ENCODE assay signal across 9 cellular contexts in the genomic region with DNA sequence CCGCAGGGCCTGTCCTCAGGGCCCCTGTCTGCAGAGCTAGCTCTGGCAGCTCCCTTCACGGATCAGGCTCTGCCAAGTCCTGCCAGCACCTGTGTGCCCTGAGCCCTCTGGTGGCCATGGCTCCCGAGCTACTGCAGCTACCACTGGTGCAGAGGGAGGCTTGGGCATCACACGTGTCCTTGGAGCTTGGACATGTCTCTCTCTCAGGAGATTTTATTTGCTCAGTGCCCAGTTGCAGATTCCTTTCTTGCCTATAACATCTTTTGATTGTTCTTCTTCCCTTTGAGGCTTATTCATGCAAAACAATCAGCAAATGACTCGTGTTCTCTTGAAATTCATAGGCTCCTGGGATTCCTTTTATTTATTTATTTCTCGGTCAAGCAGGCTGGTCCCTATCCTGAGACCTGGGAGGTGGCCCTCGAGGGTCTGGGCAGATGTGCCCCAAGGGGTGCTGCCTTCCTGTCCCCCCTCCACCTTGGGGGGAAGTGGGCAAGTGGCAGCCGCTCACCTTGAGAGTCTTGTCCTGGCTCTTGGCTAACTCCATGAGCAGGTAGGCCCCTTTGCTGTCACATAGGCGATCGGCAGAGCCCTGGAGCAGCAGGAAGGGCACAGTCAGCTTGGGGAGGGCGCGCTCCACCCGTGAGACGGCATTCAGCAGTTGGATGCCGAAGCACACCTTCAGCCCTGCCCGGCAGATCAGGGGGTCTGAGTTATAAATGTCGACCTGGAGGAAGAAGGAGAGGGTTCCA. TPM values are rescaled to one million over a fixed set of nuclear protein-coding genes. Genes with fewer than 3 reads are reported as not detected.
DNase-seq lines count a peak whose midpoint lies in the region; ATAC-seq lines count a peak whose summit lies in the region.
"Had no signal": no experiment of that assay in that cellular context is flagged by ENCODE, and none has a peak within 500 bp of the region (broad histone marks: within the 10 kb centered on the region; RNA-seq: fewer than 3 reads in every experiment).

No MANE protein-coding gene starts in this region.

- H3K4me1 Mint-ChIP-seq in activated T-helper 1 cell treated with anti-CD3 and anti-CD28 coated beads, Interleukin-12 subunit alpha, Interleukin-12 subunit beta, Interleukin-2, Interleukin-4 antibody, amounts not matched to agents 30 ng/mL and 10 ng/mL and 1 ng/mL, durations not matched to agents 14 hours and 24 hours and 36 hours (ENCODE audit: low read depth): no peaks in the 10 kb centered on the region

- intact Hi-C loops in activated T-helper 1 cell treated with anti-CD3 and anti-CD28 coated beads, Interleukin-12 subunit alpha, Interleukin-12 subunit beta, Interleukin-2, Interleukin-4 antibody, amounts not matched to agents 30 ng/mL and 10 ng/mL and 1 ng/mL, durations not matched to agents 14 hours and 24 hours and 36 hours (cut with micrococcal nuclease): loop anchor here (1.0 to 5.0 kb wide), 4 partner anchors 42 to 428 kb away; a partner anchor contains a TSS
- intact Hi-C loops in Right ventricle myocardium inferior (cut with DNase I): no loop called here

- no peak for ATAC-seq in Right ventricle myocardium inferior

- H3K9me3 Mint-ChIP-seq in activated T-helper 1 cell treated with anti-CD3 and anti-CD28 coated beads, Interleukin-12 subunit alpha, Interleukin-12 subunit beta, Interleukin-2, Interleukin-4 antibody, amounts not matched to agents 30 ng/mL and 10 ng/mL and 1 ng/mL, durations not matched to agents 14 hours and 24 hours and 36 hours: no peaks in the 10 kb centered on the region
- H3K9me3 Mint-ChIP-seq: activated naive CD4-positive, alpha-beta T cell treated with anti-CD3 and anti-CD28 coated beads, Interleukin-2, amount 50 U/mL, for 24 hours had no signal

- peak; percentile 25 for DNase-seq in activated T-helper 1 cell treated with Interleukin-2 at 50 U/mL for 16 hours (ENCODE audit: low read depth)
- no peak for DNase-seq in activated T-helper 1 cell treated with anti-CD3 and anti-CD28 coated beads, Interleukin-12 subunit alpha, Interleukin-12 subunit beta, Interleukin-2, Interleukin-4 antibody, amounts not matched to agents 30 ng/mL and 10 ng/mL and 1 ng/mL, durations not matched to agents 14 hours and 24 hours and 36 hours (ENCODE audit: low spot score)
- peak; percentile 95 for DNase-seq in NCI-H2196 treated with DMSO at 0.1 percent for 48 hours (lab: John Stamatoyannopoulos, UW; ENCODE audit: unreplicated experiment)
- peak; percentile 19 for DNase-seq in activated T-cell treated with anti-CD3 and anti-CD28 coated beads for 4 hours
- DNase-seq in Right ventricle myocardium inferior (ENCODE audit: missing footprints): peak; percentile 85
- peak; percentile 28 for DNase-seq in stimulated activated CD4-positive, alpha-beta T cell treated with anti-CD3 and anti-CD28 coated beads, Interleukin-2, amount 100 ng/mL, for 4 hours (ENCODE audit: low read depth)
- no peak for DNase-seq in AG08395 (ENCODE audit: low spot score)
- no peak for DNase-seq in OCI-M2 (lab: John Stamatoyannopoulos, UW; ENCODE audit: unreplicated experiment)

- no peak overlapping the region for H3K4me3 Mint-ChIP-seq in activated T-helper 1 cell treated with anti-CD3 and anti-CD28 coated beads, Interleukin-12 subunit alpha, Interleukin-12 subunit beta, Interleukin-2, Interleukin-4 antibody, amounts not matched to agents 30 ng/mL and 10 ng/mL and 1 ng/mL, durations not matched to agents 14 hours and 24 hours and 36 hours
- H3K4me3 Mint-ChIP-seq: activated naive CD4-positive, alpha-beta T cell treated with anti-CD3 and anti-CD28 coated beads, Interleukin-2, amount 50 U/mL, for 24 hours had no signal

- peaks cover 4% of the 10 kb centered on the region for H3K27me3 Mint-ChIP-seq in activated T-helper 1 cell treated with anti-CD3 and anti-CD28 coated beads, Interleukin-12 subunit alpha, Interleukin-12 subunit beta, Interleukin-2, Interleukin-4 antibody, amounts not matched to agents 30 ng/mL and 10 ng/mL and 1 ng/mL, durations not matched to agents 14 hours and 24 hours and 36 hours (ENCODE audit: insufficient read depth)
- H3K27me3 Mint-ChIP-seq: activated naive CD4-positive, alpha-beta T cell treated with anti-CD3 and anti-CD28 coated beads, Interleukin-2, amount 50 U/mL, for 24 hours had no signal

- no peaks in the 10 kb centered on the region for H3K36me3 Mint-ChIP-seq in activated T-helper 1 cell treated with anti-CD3 and anti-CD28 coated beads, Interleukin-12 subunit alpha, Interleukin-12 subunit beta, Interleukin-2, Interleukin-4 antibody, amounts not matched to agents 30 ng/mL and 10 ng/mL and 1 ng/mL, durations not matched to agents 14 hours and 24 hours and 36 hours (ENCODE audit: low read depth)
- H3K36me3 Mint-ChIP-seq: activated naive CD4-positive, alpha-beta T cell treated with anti-CD3 and anti-CD28 coated beads, Interleukin-2, amount 50 U/mL, for 24 hours had no signal

- H3K27ac Mint-ChIP-seq in activated T-helper 1 cell treated with anti-CD3 and anti-CD28 coated beads, Interleukin-12 subunit alpha, Interleukin-12 subunit beta, Interleukin-2, Interleukin-4 antibody, amounts not matched to agents 30 ng/mL and 10 ng/mL and 1 ng/mL, durations not matched to agents 14 hours and 24 hours and 36 hours: no peak overlapping the region
- H3K27ac Mint-ChIP-seq: activated naive CD4-positive, alpha-beta T cell treated with anti-CD3 and anti-CD28 coated beads, Interleukin-2, amount 50 U/mL, for 24 hours had no signal

RNA-seq across cellular contexts. Expression of a gene that starts 21.9 kb away (rescaled TPM):
- 9.7 TPM in 2 replicates for total RNA-seq in activated T-helper 1 cell treated with anti-CD3 and anti-CD28 coated beads, Interleukin-12 subunit alpha, Interleukin-12 subunit beta, Interleukin-2, Interleukin-4 antibody, amounts not matched to agents 30 ng/mL and 10 ng/mL and 1 ng/mL, durations not matched to agents 14 hours and 24 hours and 36 hours
- 31.7 TPM for total RNA-seq in Right ventricle myocardium inferior

Comparison
In these comparisons a context has a peak if more than half of its experiments do, and no peak if none do; other contexts are left out.
1. DNase-seq: peak in activated T-helper 1 cell treated with Interleukin-2 at 50 U/mL for 16 hours (single experiment), NCI-H2196 treated with DMSO at 0.1 percent for 48 hours (single experiment), activated T-cell treated with anti-CD3 and anti-CD28 coated beads for 4 hours (single experiment), Right ventricle myocardium inferior (single experiment) and stimulated activated CD4-positive, alpha-beta T cell treated with anti-CD3 and anti-CD28 coated beads, Interleukin-2, amount 100 ng/mL, for 4 hours (single experiment); none in activated T-helper 1 cell treated with anti-CD3 and anti-CD28 coated beads, Interleukin-12 subunit alpha, Interleukin-12 subunit beta, Interleukin-2, Interleukin-4 antibody, amounts not matched to agents 30 ng/mL and 10 ng/mL and 1 ng/mL, durations not matched to agents 14 hours and 24 hours and 36 hours (single experiment), AG08395 (single experiment) and OCI-M2 (single experiment).